Comparison of ENCODE assay signal across 9 cellular contexts in the genomic region with DNA sequence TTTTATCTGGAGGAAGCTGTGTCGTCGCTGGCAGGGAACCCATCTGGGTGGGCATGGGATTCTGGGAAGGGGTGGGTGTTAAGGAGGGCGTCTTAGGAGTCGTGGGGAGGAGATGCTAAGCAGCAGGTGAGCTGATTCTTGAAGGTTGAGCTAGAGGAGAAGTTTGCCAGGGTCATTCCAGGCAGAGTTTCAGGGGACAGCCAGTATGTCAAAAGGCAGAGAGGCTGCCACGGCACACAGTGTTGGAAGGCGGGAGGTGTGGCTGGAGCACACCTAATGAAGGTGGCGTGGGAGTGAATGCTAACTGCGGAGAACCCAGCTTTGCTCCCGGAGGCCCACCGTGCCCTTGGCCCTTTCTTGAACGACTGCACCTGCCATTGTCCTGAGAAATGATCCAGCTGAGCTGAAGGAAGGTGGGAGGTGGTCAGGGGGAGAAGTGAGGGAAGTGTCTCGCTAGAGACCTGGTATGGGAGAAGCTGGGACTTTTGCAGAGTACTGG. TPM values are rescaled to one million over a fixed set of nuclear protein-coding genes. Genes with fewer than 3 reads are reported as not detected.
DNase-seq lines count a peak whose midpoint lies in the region; ATAC-seq and TF ChIP-seq lines count a peak whose summit lies in the region.
"Had no signal": no experiment of that assay in that cellular context is flagged by ENCODE, and none has a peak within 500 bp of the region (broad histone marks: within the 10 kb centered on the region; RNA-seq: fewer than 3 reads in every experiment).

No MANE protein-coding gene starts in this region.

- H3K4me1 ChIP-seq in mesodermal cell (ENCODE audit: control insufficient read depth, insufficient read depth, low read length, poor library complexity, severe bottlenecking) (peaks cover 29% of the 10 kb centered on the region), urinary bladder (ENCODE audit: insufficient read depth) (no peaks in the 10 kb centered on the region)

- TF ChIP-seq CTCF in brain microvascular endothelial cell (IDR thresholded peaks at IDR 0.05; ENCODE audit: low read depth, low read length, missing control alignments): no peak

- no peak overlapping the region for H3K27ac ChIP-seq in brain microvascular endothelial cell
- H3K27ac ChIP-seq in mesodermal cell (ENCODE audit: low read depth, low read length, severe bottlenecking): no peak overlapping the region
- no peak overlapping the region for H3K27ac ChIP-seq in urinary bladder (ENCODE audit: low read depth)

- in situ Hi-C loops in brain microvascular endothelial cell (cut with HindIII; ENCODE audit: low pct_ligation_motif_present, low sequenced_read_pairs): no loop called here

- no peak for ATAC-seq in Right ventricle myocardium inferior

- DNase-seq in Right ventricle myocardium inferior (ENCODE audit: missing footprints): peak; percentile 49
- no peak for DNase-seq in cardiac septum (ENCODE audit: low spot score)
- no peak for DNase-seq in brain microvascular endothelial cell
- DNase-seq in NCI-H2081 treated with DMSO at 0.1 percent for 48 hours (lab: John Stamatoyannopoulos, UW): no peak
- DNase-seq in NCI-H2081 (lab: John Stamatoyannopoulos, UW): no peak
- no peak for DNase-seq in activated CD4-positive, CD25-positive, alpha-beta regulatory T cell (lab: John Stamatoyannopoulos, UW)

- H3K36me3 ChIP-seq in brain microvascular endothelial cell (replicated peaks): no peaks in the 10 kb centered on the region
- peaks cover 10% of the 10 kb centered on the region for H3K36me3 ChIP-seq in mesodermal cell (ENCODE audit: control insufficient read depth, insufficient read depth, low read length)
- H3K36me3 ChIP-seq in urinary bladder (ENCODE audit: insufficient read depth): no peaks in the 10 kb centered on the region

- no peaks in the 10 kb centered on the region for H3K27me3 ChIP-seq in brain microvascular endothelial cell (replicated peaks)

- H3K9me3 ChIP-seq in mesodermal cell (ENCODE audit: control insufficient read depth, low read length): no peaks in the 10 kb centered on the region

- intact Hi-C loops in Right ventricle myocardium inferior (cut with DNase I) (loop anchor here (10.0 kb wide), 1 partner anchor 146 kb away; a partner anchor contains a TSS), cardiac septum (cut with DNase I) (no loop called here)

- peak overlapping the region; percentile 73 for H3K4me3 ChIP-seq in brain microvascular endothelial cell (ENCODE audit: low read depth, low read length)
- peak overlapping the region; percentile 93 for H3K4me3 ChIP-seq in mesodermal cell (ENCODE audit: extremely low read depth, insufficient read depth, low read length, poor library complexity, severe bottlenecking)
- peak overlapping the region; percentile 79 for H3K4me3 ChIP-seq in urinary bladder (ENCODE audit: low read depth, low read length)

- WGBS in mesodermal cell (ENCODE audit: insufficient coverage in 2 of 2), 2 experiments: 65 to 67% methylated on average over 12 of the region's 12 CpGs
- WGBS in urinary bladder: 53% methylated on average over 12 of the region's 12 CpGs

RNA-seq across cellular contexts. Expression of a gene that starts 1.3 kb away (rescaled TPM):
- total RNA-seq in Right ventricle myocardium inferior (18.7 TPM), cardiac septum (15.6 TPM), urinary bladder (14.9 TPM)
- polyA plus RNA-seq in mesodermal cell (2013, experiment 1 of 2): 25.0 TPM
- polyA plus RNA-seq in mesodermal cell (2013, experiment 2 of 2): 27.0 TPM
- polyA plus RNA-seq in urinary bladder: 20.1 TPM

RNA-seq across cellular contexts. Expression of a gene that starts 26.3 kb away (rescaled TPM):
- total RNA-seq in Right ventricle myocardium inferior (0.54 TPM), cardiac septum (0.40 TPM), urinary bladder (88.9 TPM)
- polyA plus RNA-seq in mesodermal cell (2013, experiment 1 of 2): not detected
- not detected for polyA plus RNA-seq in mesodermal cell (2013, experiment 2 of 2)
- 15.4 TPM for polyA plus RNA-seq in urinary bladder
- total RNA-seq: lung microvascular endothelial cell had no signal

Comparison
In these comparisons a context has a peak if more than half of its experiments do, and no peak if none do; other contexts are left out.
1. RNA of a gene that starts 26.3 kb away (total RNA-seq): 88.9 TPM in urinary bladder (single experiment); 0.54 TPM in Right ventricle myocardium inferior (single experiment) and 0.40 TPM in cardiac septum (single experiment); every median in the first group is over 10 times any median in the second.
2. Peak in every context shown above with its lines, with median percentiles within 50 percentile points of each other: H3K4me3 ChIP-seq.